10 cellular contexts compared by ENCODE assay signal in the genomic region with DNA sequence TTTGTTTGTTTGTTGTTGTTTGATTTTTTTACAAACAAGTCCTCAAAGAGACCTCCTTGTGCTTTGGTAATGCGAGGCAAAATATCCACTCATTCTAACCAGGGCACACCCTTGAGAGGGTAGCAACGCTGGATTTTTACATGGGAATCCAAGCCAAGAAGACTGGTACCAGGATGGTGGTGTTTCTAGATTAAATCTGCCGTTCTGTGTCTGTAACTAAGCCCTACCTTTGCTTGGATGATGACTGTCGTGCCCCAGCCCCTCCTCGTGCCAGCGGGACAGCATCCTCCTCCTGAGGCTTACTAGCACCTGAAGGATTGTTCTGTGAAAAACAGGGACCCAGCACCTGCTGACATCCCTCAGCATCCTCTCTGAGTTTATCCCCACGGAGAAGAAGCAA. TPM values are rescaled to one million over a fixed set of nuclear protein-coding genes. Genes with fewer than 3 reads are reported as not detected.
DNase-seq lines count a peak whose midpoint lies in the region; ATAC-seq and TF ChIP-seq lines count a peak whose summit lies in the region.
"Had no signal": no experiment of that assay in that cellular context is flagged by ENCODE, and none has a peak within 500 bp of the region (broad histone marks: within the 10 kb centered on the region; RNA-seq: fewer than 3 reads in every experiment).

No MANE protein-coding gene starts in this region.

- H3K4me1 ChIP-seq in adipocyte (ENCODE audit: control insufficient read depth, insufficient read depth, low read length) = peaks cover 10% of the 10 kb centered on the region
- peaks cover 12% of the 10 kb centered on the region for H3K4me1 ChIP-seq in iPS-18a (ENCODE audit: control insufficient read depth, low read depth, low read length)
- peaks cover 0 to 57% (median 19%) of the 10 kb centered on the region in 6 donors for H3K4me1 ChIP-seq in spleen

- TF ChIP-seq POLR2A in spleen (IDR thresholded peaks at IDR 0.05) = no peak

- H3K9ac ChIP-seq in adipocyte (ENCODE audit: low read length) (peak overlapping the region; percentile 4), iPS-18a (ENCODE audit: low read length) (peak overlapping the region; percentile 29)

- DNase-seq in adipocyte (ENCODE audit: low read depth) (no peak), spleen (no peak), GM13977 (ENCODE audit: low spot score) (no peak), KBM-7 (no peak)
- DNase-seq: NCI-H510A; stimulated activated naive CD8-positive, alpha-beta T cell treated with anti-CD3 and anti-CD28 coated beads, Interleukin-15, Interleukin-2, amounts not matched to agents 100 U/mL and 50 U/mL, for 24 hours had no signal

- H3K36me3 ChIP-seq in adipocyte (ENCODE audit: control insufficient read depth, insufficient read depth, low read length, severe bottlenecking) (no peaks in the 10 kb centered on the region), iPS-18a (ENCODE audit: control insufficient read depth, low read depth, low read length) (no peaks in the 10 kb centered on the region), spleen (no peaks in the 10 kb centered on the region)

- H3K9me3 ChIP-seq in adipocyte (ENCODE audit: control insufficient read depth, low read length) = no peaks in the 10 kb centered on the region
- no peaks in the 10 kb centered on the region for H3K9me3 ChIP-seq in iPS-18a (ENCODE audit: control insufficient read depth, low read depth, low read length)
- H3K9me3 ChIP-seq in spleen = no peaks in the 10 kb centered on the region

- no peak overlapping the region for H3K27ac ChIP-seq in iPS-18a (ENCODE audit: low read length)
- H3K27ac ChIP-seq in spleen = peak overlapping the region; percentile 37 to 77 (median 68)

- peak overlapping the region; percentile 74 for H3K4me3 ChIP-seq in adipocyte (ENCODE audit: low read length)
- H3K4me3 ChIP-seq in iPS-18a (ENCODE audit: low read length) = peak overlapping the region; percentile 7
- peak overlapping the region in 2 of 8 donors; percentile 27 to 39 for H3K4me3 ChIP-seq in spleen

- TF ChIP-seq CTCF in spleen (IDR thresholded peaks at IDR 0.05 in 8 of 11, conservative IDR thresholded peaks at IDR 0.05 in 3 of 11) (no peak), GM13977 (IDR thresholded peaks at IDR 0.05; ENCODE audit: extremely low read depth, insufficient read depth, missing control alignments) (no peak)

- peak; percentile 5 for ATAC-seq in GM21619 (IDR thresholded peaks at IDR 0.05; ENCODE audit: unreplicated experiment)
- ATAC-seq in GM19463 (IDR thresholded peaks at IDR 0.05; ENCODE audit: unreplicated experiment) = no peak
- no peak for ATAC-seq in GM21381 (IDR thresholded peaks at IDR 0.05; ENCODE audit: unreplicated experiment)
- ATAC-seq: stimulated activated naive CD8-positive, alpha-beta T cell treated with anti-CD3 and anti-CD28 coated beads, Interleukin-15, Interleukin-2, amounts not matched to agents 100 U/mL and 50 U/mL, for 24 hours had no signal

- WGBS in spleen, 5 donors = 57 to 69% (median 63%) methylated on average over 6 to 7 of the region's 7 CpGs

- in situ Hi-C loops in GM13977 (cut with MboI; ENCODE audit: low pct_unique_long_range_greater_than_20kb, low sequenced_read_pairs, unreplicated experiment) = no loop called here
- in situ Hi-C loops in KBM-7 (cut with MboI; ENCODE audit: low pct_unique_long_range_greater_than_20kb, low sequenced_read_pairs) = no loop called here

- intact Hi-C loops in spleen (cut with DNase I; ENCODE audit: low total_unique reads) = no loop called here

- H3K27me3 ChIP-seq in adipocyte (replicated peaks; ENCODE audit: control insufficient read depth, insufficient read depth, low read length) (no peaks in the 10 kb centered on the region), iPS-18a (ENCODE audit: control insufficient read depth, insufficient read depth, low read length) (no peaks in the 10 kb centered on the region), spleen (replicated peaks in 1 of 7) (no peaks in the 10 kb centered on the region)

RNA-seq across cellular contexts. Expression of gene HSBP1, which starts 5.2 kb away (rescaled TPM):
- total RNA-seq in spleen = 10 to 100 TPM; 11.0 to 68.5 (median 61.6) TPM
- polyA plus RNA-seq in spleen = 10 to 100 TPM; 27.9 to 47.0 (median 30.4) TPM
